In genomic region chr2:173865976-173866857, GRCh38 we compare ENCODE assay signal across 19 cellular contexts.
"Had no signal": no experiment of that assay in that cellular context is flagged by ENCODE, and none has a peak within 500 bp of the region (broad histone marks: within the 10 kb centered on the region; RNA-seq: fewer than 3 reads in every experiment).

No MANE protein-coding gene starts in this region.

- H3K36me3 ChIP-seq: brain microvascular endothelial cell, heart left ventricle, left ventricle myocardium inferior, neutrophil, pancreas, stomach had no signal

- H3K9me3 ChIP-seq: heart left ventricle, left ventricle myocardium inferior, neutrophil, pancreas, stomach, testis had no signal

- H3K27ac ChIP-seq: brain microvascular endothelial cell, epithelial cell of prostate, neutrophil, pancreas, stomach, testis had no signal

- H3K27me3 ChIP-seq: neutrophil, pancreas, testis had no signal

- ATAC-seq: activated CD8-positive, alpha-beta T cell treated with anti-CD3 and anti-CD28 coated beads, Interleukin-2, amount 10 ng/mL, durations not matched to agents 7 days and 5 days; activated T-cell treated with anti-CD3 and anti-CD28 coated beads, Interleukin-2, amount 50 U/mL, for 4 hours; heart left ventricle; pancreas had no signal

- H3K4me1 ChIP-seq: pancreas, stomach had no signal

- DNase-seq: activated B cell treated with CpG ODN at 0.5 μM for 24 hours; activated CD4-positive, alpha-beta T cell treated with anti-CD3 and anti-CD28 coated beads, Interleukin-2, amount 10 ng/mL, durations not matched to agents 24 days and 14 days; activated CD8-positive, alpha-beta T cell treated with anti-CD3 and anti-CD28 coated beads, Interleukin-2, amount 10 ng/mL, durations not matched to agents 7 days and 5 days; activated naive CD4-positive, alpha-beta T cell treated with anti-CD3 and anti-CD28 coated beads for 36 hours; activated T-cell treated with anti-CD3 and anti-CD28 coated beads, Interleukin-2, amount 50 U/mL, for 4 hours; brain microvascular endothelial cell; central memory CD4-positive, alpha-beta T cell; endodermal cell; kidney glomerular epithelial cell; left ventricle myocardium inferior; mammary epithelial cell; pancreas; stimulated activated CD4-positive, alpha-beta T cell treated with anti-CD3 and anti-CD28 coated beads, Interleukin-4, amount 100 ng/mL, for 1 hour; stomach; testis had no signal

- H3K4me3 ChIP-seq: heart left ventricle, left ventricle myocardium inferior, pancreas, skin epidermis, stomach, testis had no signal
